In genomic region chr19:57664269-57665127, GRCh38 we compare ENCODE assay signal across 1 cellular context.
A peak's percentile ranks its signal among the peaks of the same experiment; 100 is the strongest.
TF ChIP-seq lines count a peak whose summit lies in the region.

No MANE protein-coding gene starts in this region.

TF ChIP-seq in HepG2, 621 proteins besides CTCF, POLR2A, EP300 and RAD21 (continues in another document):
- TF ChIP-seq PREB (CRISPR knock-in tag; IDR thresholded peaks at IDR 0.05) (no peak), KAT8 (CRISPR knock-in tag; IDR thresholded peaks at IDR 0.05) (no peak; the same call in 1 of the 2 replicates), TERF1 (CRISPR knock-in tag; IDR thresholded peaks at IDR 0.05) (no peak), HIC2 (CRISPR knock-in tag; IDR thresholded peaks at IDR 0.05; ENCODE audit: low read depth) (0 out of 2 replicates have a peak, but pooled peaks have one; percentile 51), ZNF746 (CRISPR knock-in tag; IDR thresholded peaks at IDR 0.05) (no peak; the same call in 1 of the 2 replicates), ZBTB49 (CRISPR knock-in tag; IDR thresholded peaks at IDR 0.05; ENCODE audit: borderline replicate concordance) (no peak), RERE (CRISPR knock-in tag; IDR thresholded peaks at IDR 0.05; ENCODE audit: low read depth) (no peak), SMARCE1 (IDR thresholded peaks at IDR 0.05; ENCODE audit: borderline replicate concordance) (no peak), ZNF629 (CRISPR knock-in tag; conservative IDR thresholded peaks at IDR 0.05) (peak; percentile 35), ZNF543 (CRISPR knock-in tag; IDR thresholded peaks at IDR 0.05) (peak; percentile 46; the same call in 1 of the 2 replicates), ZBTB40 (IDR thresholded peaks at IDR 0.05) (no peak), ZBTB40 (CRISPR knock-in tag; IDR thresholded peaks at IDR 0.05) (no peak), ZNF224 (CRISPR knock-in tag; IDR thresholded peaks at IDR 0.05) (no peak), ZNF460 (CRISPR knock-in tag; IDR thresholded peaks at IDR 0.05; ENCODE audit: borderline replicate concordance) (no peak), ZNF18 (CRISPR knock-in tag; IDR thresholded peaks at IDR 0.05; ENCODE audit: insufficient replicate concordance) (no peak), TP53 (CRISPR knock-in tag; conservative IDR thresholded peaks at IDR 0.05) (no peak), ZIK1 (CRISPR knock-in tag; IDR thresholded peaks at IDR 0.05; ENCODE audit: borderline replicate concordance, low read depth) (peak; percentile 63; the same call in 1 of the 2 replicates), ZNF512 (CRISPR knock-in tag; IDR thresholded peaks at IDR 0.05) (no peak), PITX1 (CRISPR knock-in tag; IDR thresholded peaks at IDR 0.05) (no peak), ZBTB25 (CRISPR knock-in tag; IDR thresholded peaks at IDR 0.05) (0 out of 2 replicates have a peak, but pooled peaks have one; percentile 22), SMAD9 (CRISPR knock-in tag; IDR thresholded peaks at IDR 0.05) (no peak), ZNF724P (CRISPR knock-in tag; IDR thresholded peaks at IDR 0.05; ENCODE audit: borderline replicate concordance) (peak; percentile 62; the same call in 1 of the 2 replicates), TMF1 (CRISPR knock-in tag; IDR thresholded peaks at IDR 0.05; ENCODE audit: low read depth) (peak; percentile 55; the same call in 1 of the 2 replicates), ZNF605 (CRISPR knock-in tag; IDR thresholded peaks at IDR 0.05) (peak; percentile 48; the same call in 1 of the 2 replicates), ZNF781 (CRISPR knock-in tag; IDR thresholded peaks at IDR 0.05; ENCODE audit: borderline replicate concordance, not compliant biosample characterization) (peak; percentile 71), ZNF563 (CRISPR knock-in tag; IDR thresholded peaks at IDR 0.05) (0 out of 2 replicates have a peak, but pooled peaks have one; percentile 24)
